18 cellular contexts compared by ENCODE assay signal in genomic region chr6:84639396-84639795, GRCh38.
"Had no signal": no experiment of that assay in that cellular context is flagged by ENCODE, and none has a peak within 500 bp of the region (broad histone marks: within the 10 kb centered on the region; RNA-seq: fewer than 3 reads in every experiment).

No MANE protein-coding gene starts in this region.

- H3K27me3 ChIP-seq: brain microvascular endothelial cell, esophagus muscularis mucosa, hepatocyte, ovary had no signal

- H2AFZ ChIP-seq: hepatocyte had no signal

- DNase-seq: activated CD4-positive, alpha-beta T cell treated with anti-CD3 and anti-CD28 coated beads, Interleukin-2, amount 10 ng/mL, durations not matched to agents 24 days and 14 days; activated CD8-positive, alpha-beta T cell treated with anti-CD3 and anti-CD28 coated beads, Interleukin-2, amount 10 ng/mL, durations not matched to agents 7 days and 5 days; activated naive CD4-positive, alpha-beta T cell treated with Interleukin-2 at 50 U/mL for 16 hours; activated naive CD8-positive, alpha-beta T cell treated with anti-CD3 and anti-CD28 coated beads, Interleukin-2, amount 10 ng/mL, durations not matched to agents 7 days and 5 days; activated T-cell treated with anti-CD3 and anti-CD28 coated beads, Interleukin-2, amount 50 U/mL, for 24 hours; anterior cingulate cortex; brain microvascular endothelial cell; cerebellar nuclear complex; effector CD8-positive, alpha-beta T cell; mesendoderm; naive thymus-derived CD8-positive, alpha-beta T cell; ovary; psoas muscle; right cardiac atrium; stimulated activated naive CD8-positive, alpha-beta T cell treated with anti-CD3 and anti-CD28 coated beads, Interleukin-15, amount 100 ng/mL, for 72 hours had no signal

- H3K36me3 ChIP-seq: brain microvascular endothelial cell, esophagus muscularis mucosa, ovary had no signal

- H3K4me2 ChIP-seq: hepatocyte had no signal

- H3K4me3 ChIP-seq: esophagus muscularis mucosa, hepatocyte, ovary, psoas muscle, skin epidermis had no signal

- H3K27ac ChIP-seq: brain microvascular endothelial cell, esophagus muscularis mucosa, hepatocyte, ovary, psoas muscle, skin epidermis had no signal

- H3K9me3 ChIP-seq: esophagus muscularis mucosa, ovary, psoas muscle had no signal

- H3K79me2 ChIP-seq: hepatocyte had no signal

- H3K4me1 ChIP-seq: psoas muscle had no signal

- ATAC-seq: activated CD8-positive, alpha-beta T cell treated with anti-CD3 and anti-CD28 coated beads, Interleukin-2, amount 10 ng/mL, durations not matched to agents 7 days and 5 days; naive thymus-derived CD8-positive, alpha-beta T cell; psoas muscle; right cardiac atrium; stimulated activated naive CD8-positive, alpha-beta T cell treated with anti-CD3 and anti-CD28 coated beads, Interleukin-15, amount 100 ng/mL, for 72 hours had no signal
